ENCODE assay signal across 20 cellular contexts in the genomic region with DNA sequence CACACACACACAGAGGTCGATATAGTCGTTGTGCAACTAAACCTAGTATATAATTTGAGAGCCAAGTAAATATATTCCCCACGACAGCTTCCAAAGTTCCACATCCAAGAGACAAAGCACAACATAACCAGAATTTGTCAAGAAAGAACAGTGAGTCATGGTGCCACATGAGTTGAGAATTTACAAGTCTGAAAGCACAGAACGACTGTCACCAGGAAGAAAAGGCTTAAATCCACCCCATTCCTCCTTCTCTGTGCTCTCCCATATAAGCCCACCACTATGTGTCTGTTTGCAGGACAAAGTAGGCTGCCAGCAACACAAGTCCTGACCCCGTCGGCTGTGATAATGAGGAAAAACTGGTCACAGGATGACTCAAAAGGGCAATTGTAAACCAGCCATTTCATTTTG. TPM values are rescaled to one million over a fixed set of nuclear protein-coding genes. Genes with fewer than 3 reads are reported as not detected.
A peak's percentile ranks its signal among the peaks of the same experiment; 100 is the strongest.
DNase-seq lines count a peak whose midpoint lies in the region; ATAC-seq and TF ChIP-seq lines count a peak whose summit lies in the region.
"Had no signal": no experiment of that assay in that cellular context is flagged by ENCODE, and none has a peak within 500 bp of the region (broad histone marks: within the 10 kb centered on the region; RNA-seq: fewer than 3 reads in every experiment).

No MANE protein-coding gene starts in this region.

- H3K4me2 ChIP-seq in GM23338 = no peak overlapping the region

- no peaks in the 10 kb centered on the region; the same call in 1 of the 2 replicates for H3K9me2 ChIP-seq in GM23338 (ENCODE audit: insufficient read depth)

- peak; percentile 16 for DNase-seq in activated CD4-positive, alpha-beta T cell treated with anti-CD3 and anti-CD28 coated beads for 36 hours
- no peak for DNase-seq in activated CD4-positive, alpha-beta T cell treated with anti-CD3 and anti-CD28 coated beads, Interleukin-2, amount 50 U/mL, for 4 hours
- DNase-seq in activated T-cell treated with anti-CD3 and anti-CD28 coated beads, Interleukin-2, amount 50 U/mL, for 72 hours = no peak
- DNase-seq in fibroblast of villous mesenchyme (ENCODE audit: low read depth) (peak; percentile 55), renal cortical epithelial cell (ENCODE audit: low read depth) (peak; percentile 46), retina (no peak), GM23338 (ENCODE audit: low spot score) (no peak), dorsolateral prefrontal cortex (no peak)
- DNase-seq: 8988T; activated B cell treated with CpG ODN at 0.5 μM for 24 hours; body of pancreas; C1 segment of cervical spinal cord; Karpas-422; left ventricle myocardium superior; naive thymus-derived CD4-positive, alpha-beta T cell; NCI-H187; NCI-H446 treated with DMSO at 0.1 percent for 48 hours; SHP77 had no signal

- H3K36me3 Mint-ChIP-seq in activated CD4-positive, alpha-beta T cell treated with anti-CD3 and anti-CD28 coated beads for 36 hours (ENCODE audit: low read depth) = peaks cover 8% of the 10 kb centered on the region
- peaks cover 0 to 2% of the 10 kb centered on the region in 2 donors for H3K36me3 Mint-ChIP-seq in activated T-cell treated with anti-CD3 and anti-CD28 coated beads, Interleukin-2, amount 50 U/mL, for 72 hours (ENCODE audit: insufficient read depth in 2 of 2)
- H3K36me3 Mint-ChIP-seq in GM23338 (ENCODE audit: low read depth) = no peaks in the 10 kb centered on the region

- H2AFZ ChIP-seq in GM23338 = no peak overlapping the region; the same call in 1 of the 2 replicates

- no peak overlapping the region for H3K4me3 Mint-ChIP-seq in activated CD4-positive, alpha-beta T cell treated with anti-CD3 and anti-CD28 coated beads for 36 hours
- H3K4me3 Mint-ChIP-seq in activated T-cell treated with anti-CD3 and anti-CD28 coated beads, Interleukin-2, amount 50 U/mL, for 72 hours = peak overlapping the region in 1 of 2 donors; percentile 9
- no peak overlapping the region for H3K4me3 Mint-ChIP-seq in GM23338
- H3K4me3 Mint-ChIP-seq: activated B cell treated with CpG ODN at 0.5 μM for 24 hours; dendritic cell treated with granulocyte-macrophage colony-stimulating factor and Interleukin-4, amounts not matched to agents 40 ng/mL and 50 ng/mL, for 4 days; naive thymus-derived CD4-positive, alpha-beta T cell; T-helper 1 cell treated with Interleukin-12 subunit alpha and Interleukin-12 subunit beta and Interleukin-4 antibody, amounts not matched to agents 30 μg/mL and 1 μg/mL, for 36 hours had no signal

- H3K27me3 ChIP-seq in GM23338 (ENCODE audit: insufficient read depth) = no peaks in the 10 kb centered on the region
- H3K27me3 ChIP-seq in dorsolateral prefrontal cortex = no peaks in the 10 kb centered on the region
- H3K27me3 ChIP-seq: body of pancreas had no signal

- no peaks in the 10 kb centered on the region for H3K36me3 ChIP-seq in GM23338 (ENCODE audit: insufficient read depth)

- peaks cover 13% of the 10 kb centered on the region for H3K4me1 ChIP-seq in GM23338 (ENCODE audit: insufficient read depth)
- H3K4me1 ChIP-seq: body of pancreas had no signal

- H3K27ac ChIP-seq in GM23338 (ENCODE audit: low read depth) (no peak overlapping the region), dorsolateral prefrontal cortex (no peak overlapping the region)
- H3K27ac ChIP-seq: body of pancreas had no signal

- POLR2A ChIA-PET in activated CD4-positive, alpha-beta T cell treated with anti-CD3 and anti-CD28 coated beads for 36 hours (lab: Charles Lee) = no interaction called here

- intact Hi-C loops in activated CD4-positive, alpha-beta T cell treated with anti-CD3 and anti-CD28 coated beads for 36 hours (cut with DNase I, micrococcal nuclease) = loop anchor here in 1 of 2 experiments (1.0 kb wide), 1 partner anchor 10 kb away; no protein-coding TSS in a partner anchor
- intact Hi-C loops in dorsolateral prefrontal cortex (cut with DNase I) = no loop called here

- H3K9me3 Mint-ChIP-seq in activated CD4-positive, alpha-beta T cell treated with anti-CD3 and anti-CD28 coated beads for 36 hours (ENCODE audit: low read depth) = no peaks in the 10 kb centered on the region
- no peaks in the 10 kb centered on the region for H3K9me3 Mint-ChIP-seq in activated T-cell treated with anti-CD3 and anti-CD28 coated beads, Interleukin-2, amount 50 U/mL, for 72 hours
- no peaks in the 10 kb centered on the region for H3K9me3 Mint-ChIP-seq in GM23338
- H3K9me3 Mint-ChIP-seq: activated B cell treated with CpG ODN at 0.5 μM for 24 hours; dendritic cell treated with granulocyte-macrophage colony-stimulating factor and Interleukin-4, amounts not matched to agents 40 ng/mL and 50 ng/mL, for 4 days; naive thymus-derived CD4-positive, alpha-beta T cell; T-helper 1 cell treated with Interleukin-12 subunit alpha and Interleukin-12 subunit beta and Interleukin-4 antibody, amounts not matched to agents 30 μg/mL and 1 μg/mL, for 36 hours had no signal

- CTCF ChIA-PET in activated CD4-positive, alpha-beta T cell treated with anti-CD3 and anti-CD28 coated beads for 36 hours (lab: Charles Lee) = interaction anchor here (1.5 kb wide), 1 partner anchor 32 kb away, joined by 3 read pairs; no protein-coding TSS in a partner anchor

- no peaks in the 10 kb centered on the region for H3K79me2 ChIP-seq in GM23338 (replicated peaks; ENCODE audit: insufficient read depth)

- no peaks in the 10 kb centered on the region for H3K27me3 Mint-ChIP-seq in activated CD4-positive, alpha-beta T cell treated with anti-CD3 and anti-CD28 coated beads for 36 hours
- no peaks in the 10 kb centered on the region for H3K27me3 Mint-ChIP-seq in activated T-cell treated with anti-CD3 and anti-CD28 coated beads, Interleukin-2, amount 50 U/mL, for 72 hours (ENCODE audit: low read depth)
- H3K27me3 Mint-ChIP-seq in GM23338 (ENCODE audit: insufficient read depth, low read depth, poor library complexity) = peaks cover 4% of the 10 kb centered on the region
- H3K27me3 Mint-ChIP-seq: activated B cell treated with CpG ODN at 0.5 μM for 24 hours; dendritic cell treated with granulocyte-macrophage colony-stimulating factor and Interleukin-4, amounts not matched to agents 40 ng/mL and 50 ng/mL, for 4 days had no signal

- no peak overlapping the region for H3K27ac Mint-ChIP-seq in activated CD4-positive, alpha-beta T cell treated with anti-CD3 and anti-CD28 coated beads for 36 hours
- H3K27ac Mint-ChIP-seq in activated T-cell treated with anti-CD3 and anti-CD28 coated beads, Interleukin-2, amount 50 U/mL, for 72 hours = no peak overlapping the region
- H3K27ac Mint-ChIP-seq in GM23338 = no peak overlapping the region
- H3K27ac Mint-ChIP-seq: activated B cell treated with CpG ODN at 0.5 μM for 24 hours; T-helper 1 cell treated with Interleukin-12 subunit alpha and Interleukin-12 subunit beta and Interleukin-4 antibody, amounts not matched to agents 30 μg/mL and 1 μg/mL, for 36 hours had no signal

- peaks cover 25% of the 10 kb centered on the region for H3K4me1 Mint-ChIP-seq in activated CD4-positive, alpha-beta T cell treated with anti-CD3 and anti-CD28 coated beads for 36 hours
- H3K4me1 Mint-ChIP-seq in activated T-cell treated with anti-CD3 and anti-CD28 coated beads, Interleukin-2, amount 50 U/mL, for 72 hours (ENCODE audit: low read depth) = peaks cover 30% of the 10 kb centered on the region
- peaks cover 22% of the 10 kb centered on the region for H3K4me1 Mint-ChIP-seq in GM23338

- no peaks in the 10 kb centered on the region for H3F3A ChIP-seq in GM23338 (replicated peaks; ENCODE audit: low read depth)

- ATAC-seq in activated CD4-positive, alpha-beta T cell treated with anti-CD3 and anti-CD28 coated beads for 36 hours = peak; percentile 73
- peak; percentile 52 to 56 for ATAC-seq in activated T-cell treated with anti-CD3 and anti-CD28 coated beads, Interleukin-2, amount 50 U/mL, for 72 hours (replicated peaks in 1 of 2)
- ATAC-seq in GM23338 = no peak
- ATAC-seq: body of pancreas; left ventricle myocardium superior; naive thymus-derived CD4-positive, alpha-beta T cell had no signal

- H3K4me3 ChIP-seq in fibroblast of villous mesenchyme (ENCODE audit: low read depth, low read length) (no peak overlapping the region), GM23338 (no peak overlapping the region), dorsolateral prefrontal cortex (no peak overlapping the region)
- H3K4me3 ChIP-seq: body of pancreas had no signal

- TF ChIP-seq CTCF in fibroblast of villous mesenchyme (IDR thresholded peaks at IDR 0.05; ENCODE audit: insufficient read depth, low read depth, low read length) (no peak), GM23338 (conservative IDR thresholded peaks at IDR 0.05; ENCODE audit: low read depth in 2 of 2) (no peak), dorsolateral prefrontal cortex (IDR thresholded peaks at IDR 0.05 in 54 of 56, conservative IDR thresholded peaks at IDR 0.05 in 2 of 56; ENCODE audit: low read depth in 1 of 56, partially characterized antibody in 56 of 56) (no peak)

- H4K20me1 ChIP-seq in GM23338 (replicated peaks; ENCODE audit: insufficient read depth) = no peaks in the 10 kb centered on the region

TF ChIP-seq in GM23338, 12 proteins besides CTCF, POLR2A, EP300 and RAD21 (continues in another document):
- TF ChIP-seq JUNB (IDR thresholded peaks at IDR 0.05; ENCODE audit: unreplicated experiment) (no peak), EZH2phosphoT487 (IDR thresholded peaks at IDR 0.05; ENCODE audit: unreplicated experiment) (no peak), NANOG (IDR thresholded peaks at IDR 0.05; ENCODE audit: borderline replicate concordance) (no peak), CREB1 (CRISPR knock-in tag; IDR thresholded peaks at IDR 0.05; ENCODE audit: low read depth) (no peak), STAT1 (IDR thresholded peaks at IDR 0.05; ENCODE audit: unreplicated experiment) (no peak), POLR2AphosphoS5 (IDR thresholded peaks at IDR 0.05; ENCODE audit: low read depth) (no peak)

RNA-seq across cellular contexts. Expression of gene GSAP, which starts 32.8 kb away (rescaled TPM):
- total RNA-seq in activated CD4-positive, alpha-beta T cell treated with anti-CD3 and anti-CD28 coated beads for 36 hours = 1 to 10 TPM; 1.1 to 1.4 TPM
- 1 to 10 TPM; 4.9 to 5.0 TPM for total RNA-seq in activated T-cell treated with anti-CD3 and anti-CD28 coated beads, Interleukin-2, amount 50 U/mL, for 72 hours
- total RNA-seq in fibroblast of villous mesenchyme (8.7 and 13.8 TPM in 2 replicates), renal cortical epithelial cell (9.3 and 17.0 TPM in 2 replicates), dorsolateral prefrontal cortex (10 to 100 TPM; 13.6 to 37.9 (median 23.4) TPM)
- total RNA-seq in GM23338 (2014; rRNA removed; shearing (Covaris generic)) = 1.1 and 1.2 TPM in 2 replicates
- 0.50 and 0.63 TPM in 2 replicates for polyA plus RNA-seq in GM23338 (2016; fragmentation: Nextera tagmentation; extraction: Ambion mirVana)

Comparison
In these comparisons a context has a peak if more than half of its experiments do, and no peak if none do; other contexts are left out.
1. DNase-seq: peak in activated CD4-positive, alpha-beta T cell treated with anti-CD3 and anti-CD28 coated beads for 36 hours (single experiment), fibroblast of villous mesenchyme (single experiment) and renal cortical epithelial cell (single experiment); none in activated CD4-positive, alpha-beta T cell treated with anti-CD3 and anti-CD28 coated beads, Interleukin-2, amount 50 U/mL, for 4 hours (0 of 2), activated T-cell treated with anti-CD3 and anti-CD28 coated beads, Interleukin-2, amount 50 U/mL, for 72 hours (0 of 2), retina (single experiment), GM23338 (single experiment) and dorsolateral prefrontal cortex (0 of 10).